In the genomic region with DNA sequence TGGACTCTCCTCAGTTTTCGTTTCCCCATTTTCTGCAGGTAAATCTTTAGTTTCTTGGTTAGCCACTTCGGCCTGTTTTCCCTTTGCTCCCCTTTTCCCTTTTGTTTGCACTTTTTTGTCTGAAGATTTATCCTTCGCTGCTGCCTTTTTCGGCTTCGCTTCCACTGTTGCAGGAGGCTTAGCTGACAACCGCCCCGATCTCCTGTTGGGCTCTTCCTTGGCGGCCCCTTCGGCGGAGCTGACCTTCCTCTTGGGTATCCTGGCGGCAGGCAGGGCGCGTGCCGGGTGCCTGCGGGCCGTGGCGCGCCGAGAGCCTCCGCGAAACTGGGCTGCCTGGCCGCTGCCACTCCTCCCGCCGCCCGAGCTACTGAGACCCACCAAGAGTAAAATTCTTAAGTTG, we compare ENCODE assay signal across 19 cellular contexts. TPM values are rescaled to one million over a fixed set of nuclear protein-coding genes. Genes with fewer than 3 reads are reported as not detected.
DNase-seq lines count a peak whose midpoint lies in the region; ATAC-seq and TF ChIP-seq lines count a peak whose summit lies in the region.
"Not testable (repeated sequence)": the region's sequence is repeated elsewhere in the genome, so short reads cannot be mapped to it uniquely, and the experiment has no call there.
"Had no signal": no experiment of that assay in that cellular context is flagged by ENCODE, and none has a peak within 500 bp of the region (broad histone marks: within the 10 kb centered on the region; RNA-seq: fewer than 3 reads in every experiment).

No MANE protein-coding gene starts in this region.

- H3K27me3 Mint-ChIP-seq in WTC11 (ENCODE audit: low read depth), result not testable (repeated sequence)
- H3K27me3 Mint-ChIP-seq in neural crest cell (ENCODE audit: low read depth), result peaks cover 31% of the 10 kb centered on the region

- H3K4me1 ChIP-seq in ES-I3 (ENCODE audit: insufficient read depth, low read length); HUES48 (ENCODE audit: control insufficient read depth, insufficient read depth, low read length); smooth muscle cell (ENCODE audit: low read depth): not testable (repeated sequence)

- H4K20me1 ChIP-seq in smooth muscle cell (ENCODE audit: low read depth), result not testable (repeated sequence)

- peak overlapping the region; percentile 92 for H3K27ac Mint-ChIP-seq in WTC11
- H3K27ac Mint-ChIP-seq in neural crest cell (ENCODE audit: unreplicated experiment), result not testable (repeated sequence)

- peak overlapping the region; percentile 92 for H3K4me2 ChIP-seq in smooth muscle cell

- H3K79me2 ChIP-seq in smooth muscle cell (ENCODE audit: low read depth), result not testable (repeated sequence)

- peak overlapping the region; percentile 20; the same call in 1 of the 2 replicates for H3K4me3 ChIP-seq in HUES48 (ENCODE audit: low read depth, low read length)
- H3K4me3 ChIP-seq in choroid plexus epithelial cell (ENCODE audit: low read depth, low read length), result peak overlapping the region; percentile 48
- H3K4me3 ChIP-seq in smooth muscle cell, result peak overlapping the region; percentile 43

- peak overlapping the region; percentile 65 for H3K4me3 Mint-ChIP-seq in WTC11
- H3K4me3 Mint-ChIP-seq in neural crest cell, result peak overlapping the region; percentile 33

- CTCF ChIA-PET in WTC11 (lab: Charles Lee), result interaction anchor here (0.9 to 1.6 kb wide), 2 partner anchors 10 to 32 kb away, joined by 3 read pairs; partner anchors contain the start of gene SHCBP1L

- not testable (repeated sequence) for H3K36me3 Mint-ChIP-seq in WTC11; neural crest cell (ENCODE audit: low read depth)

- H3K27me3 ChIP-seq in HUES48 (ENCODE audit: control insufficient read depth, insufficient read depth, low read length), result not testable (repeated sequence)
- peaks cover 19% of the 10 kb centered on the region for H3K27me3 ChIP-seq in smooth muscle cell (ENCODE audit: low read depth)

- H3K9me3 ChIP-seq in ES-I3 (ENCODE audit: control insufficient read depth, insufficient read depth, low read length); HUES48 (ENCODE audit: control insufficient read depth, insufficient read depth, low read length); smooth muscle cell (replicated peaks; ENCODE audit: low read depth): not testable (repeated sequence)

- peak overlapping the region; percentile 42; the same call in 1 of the 2 replicates for H3K9ac ChIP-seq in ES-I3 (ENCODE audit: low read depth, low read length)
- not testable (repeated sequence) for H3K9ac ChIP-seq in HUES48 (ENCODE audit: low read depth, low read length); smooth muscle cell (ENCODE audit: low read depth)

- POLR2A ChIA-PET in WTC11 (lab: Charles Lee), result not testable (repeated sequence)

- TF ChIP-seq CTCF in WTC11 (IDR thresholded peaks at IDR 0.05); choroid plexus epithelial cell (conservative IDR thresholded peaks at IDR 0.05; ENCODE audit: low read depth, low read length); neural crest cell (conservative IDR thresholded peaks at IDR 0.05); smooth muscle cell (IDR thresholded peaks at IDR 0.05; ENCODE audit: borderline replicate concordance, insufficient read depth, poor library complexity, severe bottlenecking): not testable (repeated sequence)

- peaks cover 10% of the 10 kb centered on the region for H3K4me1 Mint-ChIP-seq in WTC11
- not testable (repeated sequence) for H3K4me1 Mint-ChIP-seq in neural crest cell

- not testable (repeated sequence) for H3F3A ChIP-seq in smooth muscle cell (ENCODE audit: low read depth)

- H3K9me3 Mint-ChIP-seq in WTC11, neural crest cell: not testable (repeated sequence)

- peak overlapping the region; percentile 88 for H2AFZ ChIP-seq in smooth muscle cell (ENCODE audit: low read depth)

- H3K27ac ChIP-seq in HUES48 (ENCODE audit: low read depth, low read length); smooth muscle cell (ENCODE audit: low read depth): not testable (repeated sequence)

- not testable (repeated sequence) for H3K36me3 ChIP-seq in ES-I3 (ENCODE audit: insufficient read depth, low read length); HUES48 (ENCODE audit: control insufficient read depth, insufficient read depth, low read length); smooth muscle cell (ENCODE audit: low read depth)

- peak; percentile 74 for DNase-seq in WTC11 (ENCODE audit: low spot score)
- peak; percentile 13 for DNase-seq in choroid plexus epithelial cell (ENCODE audit: low read depth)
- peak; percentile 11 for DNase-seq in glomerular visceral epithelial cell (ENCODE audit: extremely low spot score)
- peak; percentile 83 for DNase-seq in islet precursor cell
- DNase-seq in neural crest cell (ENCODE audit: low read depth, low spot score), result peak; percentile 39
- DNase-seq in smooth muscle cell (lab: John Stamatoyannopoulos, UW; ENCODE audit: unreplicated experiment), result not testable (repeated sequence)

- peak; percentile 99 for ATAC-seq in WTC11

- WGBS in smooth muscle cell (ENCODE audit: low lambda C conversion rate), result 11% methylated on average over 25 of the region's 25 CpGs

TF ChIP-seq in WTC11, 78 proteins besides CTCF, POLR2A, EP300 and RAD21:
- TF ChIP-seq MAX (CRISPR knock-in tag; IDR thresholded peaks at IDR 0.05), result peak; percentile 74
- peak; percentile 57; the same call in 1 of the 2 replicates for TF ChIP-seq ZBTB21 (CRISPR knock-in tag; IDR thresholded peaks at IDR 0.05; ENCODE audit: borderline replicate concordance)
- 0 out of 2 replicates have a peak, but pooled peaks have one; percentile 13 for TF ChIP-seq FOXP4 (CRISPR knock-in tag; IDR thresholded peaks at IDR 0.05)

RNA-seq across cellular contexts. Expression of gene SHCBP1L, which starts 10.8 kb away (rescaled TPM):
- total RNA-seq in WTC11 (2021), result not detected in 3 replicates
- not detected in 2 replicates for total RNA-seq in neural crest cell
- total RNA-seq in smooth muscle cell, result not detected in 2 replicates
- not detected in 2 replicates for polyA plus RNA-seq in smooth muscle cell
- total RNA-seq: A172; activated CD8-positive, alpha-beta memory T cell treated with anti-CD3 and anti-CD28 coated beads, Interleukin-2, amount 10 ng/mL, durations not matched to agents 7 days and 5 days; activated naive CD8-positive, alpha-beta T cell treated with anti-CD3 and anti-CD28 coated beads for 36 hours; activated T-cell treated with anti-CD3 and anti-CD28 coated beads, Interleukin-2, amount 50 U/mL, for 4 hours; ascending aorta; Caco-2; left lobe of liver; pulmonary artery endothelial cell; upper lobe of right lung had no signal
- polyA plus RNA-seq: CD14-positive monocyte, IgD-negative memory B cell had no signal
